In the genomic region with DNA sequence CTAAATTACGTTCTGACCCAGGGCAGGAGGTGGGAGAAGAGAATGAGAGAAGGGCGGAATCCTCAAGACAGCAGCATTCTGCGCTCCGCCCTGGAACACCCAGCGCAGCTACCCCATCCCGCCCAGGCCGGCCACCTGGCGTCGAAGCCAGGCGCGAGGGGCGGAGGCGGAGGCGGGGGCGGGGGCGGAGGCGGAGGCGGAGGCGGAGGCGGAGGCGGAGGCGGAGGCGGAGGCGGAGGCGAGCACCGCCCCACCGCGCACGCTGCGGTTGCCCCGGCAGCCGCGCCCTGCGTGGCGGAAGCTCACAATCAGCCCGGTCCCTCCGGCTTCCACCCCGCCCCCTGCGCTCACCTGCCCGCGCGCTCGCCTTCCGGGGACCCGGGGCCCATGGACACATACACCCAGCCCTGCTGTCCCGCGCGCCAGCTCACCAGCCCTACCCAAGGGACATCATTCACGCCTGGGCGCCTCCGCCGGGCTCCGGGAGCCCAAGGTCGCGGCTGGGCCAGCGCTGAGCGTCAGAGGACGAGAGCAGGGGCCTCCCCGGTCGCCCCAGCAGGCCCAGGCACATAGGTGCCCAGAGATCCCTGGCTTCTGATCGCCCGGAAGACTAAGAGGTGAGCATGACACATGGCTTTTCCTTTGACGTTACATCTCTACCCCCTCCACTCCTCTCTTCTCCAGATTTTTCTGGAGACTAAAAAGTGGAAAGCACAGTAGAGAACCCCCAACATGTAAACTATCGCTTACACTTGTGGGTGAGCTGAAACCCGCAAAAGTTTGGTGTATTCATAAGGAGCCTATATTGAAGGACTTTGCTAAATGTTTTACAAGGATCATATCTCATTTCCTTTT, we compare ENCODE assay signal across 8 cellular contexts. TPM values are rescaled to one million over a fixed set of nuclear protein-coding genes. Genes with fewer than 3 reads are reported as not detected.
DNase-seq lines count a peak whose midpoint lies in the region; ATAC-seq, FAIRE-seq and TF ChIP-seq lines count a peak whose summit lies in the region.

ANKEF1 (plus strand) TSS at position 271 of the 855 bp plus-strand sequence. CDS start 3,315 bp downstream, outside the sequence.

- CTCF ChIA-PET in IMR-90 (lab: Yijun Ruan, JAX) (no interaction called here), OCI-LY7 (lab: Charles Lee; ENCODE audit: unreplicated experiment) (no interaction called here)

- peak within 1 kb of the TSS; percentile 47; the same call in 1 of the 2 replicates for H4K91ac ChIP-seq in IMR-90 (ENCODE audit: insufficient read depth, low read depth, low read length)

- TF ChIP-seq CTCF in D721Med (IDR thresholded peaks at IDR 0.05; ENCODE audit: insufficient read depth, missing control alignments): no peak
- TF ChIP-seq CTCF in IMR-90 (conservative IDR thresholded peaks at IDR 0.05; ENCODE audit: low read depth, low read length): no peak
- TF ChIP-seq CTCF in OCI-LY7 (conservative IDR thresholded peaks at IDR 0.05; ENCODE audit: low read length): no peak
- TF ChIP-seq CTCF in nephron progenitor cell (IDR thresholded peaks at IDR 0.05): no peak

- H2AK9ac ChIP-seq in IMR-90 (replicated peaks; ENCODE audit: low read depth, low read length, poor library complexity): peak within 1 kb of the TSS; percentile 74

- H3K9me3 Mint-ChIP-seq in activated T-helper 17 cell treated with anti-CD3 and anti-CD28 coated beads, Interleukin-2, amount 50 U/mL, for 72 hours: no peaks in the 10 kb centered on the region
- H3K9me3 Mint-ChIP-seq in nephron progenitor cell: peaks cover 3% of the 10 kb centered on the region

- H3K9me3 ChIP-seq in IMR-90 (ENCODE audit: control insufficient read depth, insufficient read depth, low read length) (no peaks in the 10 kb centered on the region), OCI-LY7 (ENCODE audit: low read length) (no peaks in the 10 kb centered on the region)

- no peak within 1 kb of the TSS for H3K23ac ChIP-seq in IMR-90 (ENCODE audit: low read depth, low read length)

- H3K4me3 Mint-ChIP-seq in activated T-helper 17 cell treated with anti-CD3 and anti-CD28 coated beads, Interleukin-2, amount 50 U/mL, for 72 hours: peak within 1 kb of the TSS; percentile 46
- peak within 1 kb of the TSS; percentile 80 for H3K4me3 Mint-ChIP-seq in nephron progenitor cell

- 6% methylated on average over 6 of the region's 65 CpGs; no CpG with 5 or more reads in 1 of the 2 experiments for WGBS in IMR-90 (ENCODE audit: extremely low coverage in 2 of 2, insufficient read length in 1 of 2), 2 experiments

- intact Hi-C loops in IMR-90 (cut with micrococcal nuclease) (no loop called here), OCI-LY7 (cut with micrococcal nuclease; ENCODE audit: unreplicated experiment) (loop anchor here (2.0 to 10.0 kb wide), 4 partner anchors 26 to 637 kb away; partner anchors contain the start of genes JAG1, MKKS and SLX4IP)

- H3K4me1 Mint-ChIP-seq in activated T-helper 17 cell treated with anti-CD3 and anti-CD28 coated beads, Interleukin-2, amount 50 U/mL, for 72 hours: no peaks in the 10 kb centered on the region
- H3K4me1 Mint-ChIP-seq in nephron progenitor cell: peaks cover 6% of the 10 kb centered on the region

- DNase-seq in D721Med (ENCODE audit: insufficient read length, low spot score) (peak; percentile 26), IMR-90 (peak; percentile 2), OCI-LY7 (ENCODE audit: low spot score) (peak; percentile 86), fibroblast of the conjunctiva (ENCODE audit: low read depth) (peak; percentile 17), nephron progenitor cell (peak; percentile 79)
- DNase-seq in stimulated activated naive CD8-positive, alpha-beta T cell treated with anti-CD3 and anti-CD28 coated beads, Interleukin-15, Interleukin-2, amounts not matched to agents 100 U/mL and 50 U/mL, for 24 hours: peak; percentile 59

- no peaks in the 10 kb centered on the region for H3K79me2 ChIP-seq in OCI-LY7 (ENCODE audit: insufficient read depth, low read depth, low read length)

- H2BK15ac ChIP-seq in IMR-90 (ENCODE audit: low read depth, low read length): no peak within 1 kb of the TSS

- peak within 1 kb of the TSS; percentile 47 to 72; a peak in 1 of 4 replicates for H4K8ac ChIP-seq in IMR-90 (ENCODE audit: low read depth in 2 of 2, low read length in 2 of 2)

- H3K9me2 ChIP-seq in OCI-LY7 (ENCODE audit: insufficient read depth, low read length): no peaks in the 10 kb centered on the region

- no peak within 1 kb of the TSS for H2AK5ac ChIP-seq in IMR-90 (ENCODE audit: low read depth, low read length)

- H3K14ac ChIP-seq in IMR-90 (replicated peaks; ENCODE audit: low read depth, low read length): peak within 1 kb of the TSS; percentile 54

- H2BK120ac ChIP-seq in IMR-90 (ENCODE audit: low read depth, low read length): peak within 1 kb of the TSS; percentile 32; the same call in 1 of the 2 replicates

- no peak for TF ChIP-seq POLR2A in IMR-90 (IDR thresholded peaks at IDR 0.05; ENCODE audit: low read depth, low read length)

- H3K4me3 ChIP-seq in IMR-90 (ENCODE audit: insufficient read depth, low read depth, low read length): peak within 1 kb of the TSS; percentile 74
- peak within 1 kb of the TSS; percentile 78 for H3K4me3 ChIP-seq in OCI-LY7 (ENCODE audit: low read depth, low read length, poor library complexity, severe bottlenecking)

- dilution Hi-C loops in IMR-90 (cut with HindIII; ENCODE audit: low sequenced_read_pairs, unreplicated experiment): no loop called here

- in situ Hi-C loops in IMR-90 (cut with MboI; ENCODE audit: low sequenced_read_pairs): no loop called here

- H4K20me1 ChIP-seq in IMR-90 (ENCODE audit: insufficient read depth, low read length) (no peaks in the 10 kb centered on the region), OCI-LY7 (ENCODE audit: insufficient read depth, low read length) (no peaks in the 10 kb centered on the region)

- H3K27ac Mint-ChIP-seq in activated T-helper 17 cell treated with anti-CD3 and anti-CD28 coated beads, Interleukin-2, amount 50 U/mL, for 72 hours: no peak within 1 kb of the TSS
- H3K27ac Mint-ChIP-seq in nephron progenitor cell: peak within 1 kb of the TSS; percentile 55

- POLR2A ChIA-PET in IMR-90 (lab: Charles Lee; ENCODE audit: unreplicated experiment) (interaction anchor here (0.6 kb wide), 1 partner anchor 30 kb away, joined by 4 read pairs; no protein-coding TSS in a partner anchor), OCI-LY7 (lab: Charles Lee) (interaction anchor here (0.6 to 1.7 kb wide), 2 partner anchors 21 to 704 kb away, joined by 3 to 7 read pairs; no protein-coding TSS in a partner anchor)

- peaks cover 5% of the 10 kb centered on the region for H3K27me3 Mint-ChIP-seq in activated T-helper 17 cell treated with anti-CD3 and anti-CD28 coated beads, Interleukin-2, amount 50 U/mL, for 72 hours
- peaks cover 15% of the 10 kb centered on the region for H3K27me3 Mint-ChIP-seq in nephron progenitor cell (ENCODE audit: low read depth, poor library complexity)

- H3K27ac ChIP-seq in IMR-90 (ENCODE audit: insufficient read depth, low read length) (peak within 1 kb of the TSS; percentile 28; the same call in 1 of the 2 replicates), OCI-LY7 (ENCODE audit: low read depth, low read length, poor library complexity, severe bottlenecking) (no peak within 1 kb of the TSS)

- H2BK5ac ChIP-seq in IMR-90 (ENCODE audit: low read depth, low read length, poor library complexity, severe bottlenecking): no peak within 1 kb of the TSS

- no peak within 1 kb of the TSS for H4K5ac ChIP-seq in IMR-90 (ENCODE audit: low read depth, low read length)

- no TSS peak for BruUV-seq in IMR-90 (replicated peaks; lab: Mats Ljungman, UMichigan)
- BruUV-seq in OCI-LY7 (replicated peaks; lab: Mats Ljungman, UMichigan): TSS peak; percentile 79

- H3K9ac ChIP-seq in IMR-90 (ENCODE audit: low read depth, low read length): peak within 1 kb of the TSS; percentile 60

- no peak within 1 kb of the TSS for H3K56ac ChIP-seq in IMR-90 (ENCODE audit: extremely low read depth, insufficient read depth, low read length)

- H3K36me3 ChIP-seq in IMR-90 (ENCODE audit: control insufficient read depth, insufficient read depth, low read length): no peaks in the 10 kb centered on the region
- H3K36me3 ChIP-seq in OCI-LY7 (ENCODE audit: insufficient read depth, low read length): no peaks in the 10 kb centered on the region

- H2BK20ac ChIP-seq in IMR-90 (ENCODE audit: low read depth, low read length): no peak within 1 kb of the TSS

- no peaks in the 10 kb centered on the region for H3K9me1 ChIP-seq in IMR-90 (ENCODE audit: insufficient read depth, low read length)

- H3K36me3 Mint-ChIP-seq in activated T-helper 17 cell treated with anti-CD3 and anti-CD28 coated beads, Interleukin-2, amount 50 U/mL, for 72 hours (ENCODE audit: low read depth): peaks cover 12% of the 10 kb centered on the region
- peaks cover 22% of the 10 kb centered on the region for H3K36me3 Mint-ChIP-seq in nephron progenitor cell (ENCODE audit: low read depth)

- H3K79me1 ChIP-seq in IMR-90 (ENCODE audit: low read depth in 1 of 2, low read length in 2 of 2): no peaks in the 10 kb centered on the region

- no peaks in the 10 kb centered on the region; the same call in 1 of the 2 replicates for H3K27me3 ChIP-seq in IMR-90 (ENCODE audit: control insufficient read depth, insufficient read depth, low read length)

- peak within 1 kb of the TSS; percentile 96 for H2AFZ ChIP-seq in IMR-90 (replicated peaks; ENCODE audit: low read length, poor library complexity)
- peak within 1 kb of the TSS; percentile 92 for H2AFZ ChIP-seq in OCI-LY7 (ENCODE audit: low read length)

- FAIRE-seq in D721Med (lab: Jason Lieb, UNC): no peak

- no peak for TF ChIP-seq RAD21 in IMR-90 (IDR thresholded peaks at IDR 0.05; ENCODE audit: low read length)

- peak within 1 kb of the TSS; percentile 12; the same call in 1 of the 2 replicates for H3K4ac ChIP-seq in IMR-90 (ENCODE audit: low read depth, low read length)

- peak; percentile 94 for ATAC-seq in GM21529 (IDR thresholded peaks at IDR 0.05; ENCODE audit: unreplicated experiment)
- peak; percentile 100 for ATAC-seq in IMR-90 (ENCODE audit: low read depth)
- peak; percentile 88 for ATAC-seq in activated T-helper 17 cell treated with anti-CD3 and anti-CD28 coated beads, Interleukin-2, amount 50 U/mL, for 72 hours (replicated peaks)
- peak; percentile 80 for ATAC-seq in stimulated activated naive CD8-positive, alpha-beta T cell treated with anti-CD3 and anti-CD28 coated beads, Interleukin-15, Interleukin-2, amounts not matched to agents 100 U/mL and 50 U/mL, for 24 hours

- no peak within 1 kb of the TSS for H3K18ac ChIP-seq in IMR-90 (ENCODE audit: low read depth, low read length)

- H3K4me2 ChIP-seq in IMR-90 (ENCODE audit: low read depth, low read length) (peak within 1 kb of the TSS; percentile 89), OCI-LY7 (ENCODE audit: low read length) (peak within 1 kb of the TSS; percentile 76)

- H3K4me1 ChIP-seq in IMR-90 (ENCODE audit: control insufficient read depth, insufficient read depth, low read length): 0 out of 2 replicates have a peak, but pooled peaks cover under 1% of the 10 kb centered on the region
- H3K4me1 ChIP-seq in OCI-LY7 (ENCODE audit: insufficient read depth, low read length, poor library complexity, severe bottlenecking): no peaks in the 10 kb centered on the region

RNA-seq across cellular contexts. Expression of gene ANKEF1, which starts in this region (rescaled TPM):
- 0.54 and 0.56 TPM in 2 replicates for total RNA-seq in IMR-90 (2012; rRNA removed)
- 0.20 and 0.31 TPM in 2 replicates for polyA plus RNA-seq in IMR-90 (2012; rRNA removed)
- 0.05 and 0.08 TPM in 2 replicates for polyA plus RNA-seq in IMR-90 (2012; cell fraction: cytosol; rRNA removed)
- polyA plus RNA-seq in IMR-90 (2012; cell fraction: nucleus; rRNA removed; ENCODE audit: low replicate concordance): 0.03 and 0.19 TPM in 2 replicates
- total RNA-seq in OCI-LY7 (2014; rRNA removed; shearing (Covaris generic)): 1.1 and 2.0 TPM in 2 replicates
- total RNA-seq in OCI-LY7 (2022): 4.7 and 6.4 TPM in 2 replicates
- total RNA-seq in activated T-helper 17 cell treated with anti-CD3 and anti-CD28 coated beads, Interleukin-2, amount 50 U/mL, for 72 hours: 1 to 10 TPM; 1.2 to 2.4 TPM

Comparison
In these comparisons a context has a peak if more than half of its experiments do, and no peak if none do; other contexts are left out.
1. Peak in DNase-seq, ATAC-seq, H3K4me3 ChIP-seq, H3K27ac ChIP-seq, H3K9ac ChIP-seq and H3K4me2 ChIP-seq in IMR-90; RNA of the gene not detected or under 1 TPM.
2. DNase-seq: peak in every context shown above with its lines; median percentile 86 in OCI-LY7; 79 in nephron progenitor cell; 59 in stimulated activated naive CD8-positive, alpha-beta T cell treated with anti-CD3 and anti-CD28 coated beads, Interleukin-15, Interleukin-2, amounts not matched to agents 100 U/mL and 50 U/mL, for 24 hours; 26 in D721Med; 17 in fibroblast of the conjunctiva; 2 in IMR-90.